Comparison of ENCODE assay signal across 2 cellular contexts in the genomic region with DNA sequence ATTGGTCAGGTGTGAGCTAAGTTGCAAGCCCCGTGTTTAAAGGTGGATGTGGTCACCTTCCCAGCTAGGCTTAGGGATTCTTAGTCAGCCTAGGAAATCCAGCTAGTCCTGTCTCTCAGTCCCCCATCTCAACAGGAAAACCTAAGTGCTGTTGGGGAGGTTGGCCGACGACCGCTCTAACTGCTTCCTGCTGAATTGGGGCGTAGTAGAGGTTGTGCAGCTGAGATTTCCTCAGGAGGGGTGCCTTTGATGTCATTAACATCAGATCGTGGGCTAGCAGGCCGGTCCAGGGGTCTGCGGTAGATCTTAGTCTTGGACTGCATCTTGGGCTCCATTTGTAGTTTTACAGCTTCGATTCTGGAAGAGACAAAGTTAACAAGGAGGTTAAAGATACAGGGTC. TPM values are rescaled to one million over a fixed set of nuclear protein-coding genes. Genes with fewer than 3 reads are reported as not detected.
"Had no signal": no experiment of that assay in that cellular context is flagged by ENCODE, and none has a peak within 500 bp of the region (broad histone marks: within the 10 kb centered on the region; RNA-seq: fewer than 3 reads in every experiment).

No MANE protein-coding gene starts in this region.

RNA-seq across cellular contexts. Expression of a gene that starts 9.2 kb away (rescaled TPM):
- total RNA-seq: G401, GM12878 had no signal
